In the genomic region with DNA sequence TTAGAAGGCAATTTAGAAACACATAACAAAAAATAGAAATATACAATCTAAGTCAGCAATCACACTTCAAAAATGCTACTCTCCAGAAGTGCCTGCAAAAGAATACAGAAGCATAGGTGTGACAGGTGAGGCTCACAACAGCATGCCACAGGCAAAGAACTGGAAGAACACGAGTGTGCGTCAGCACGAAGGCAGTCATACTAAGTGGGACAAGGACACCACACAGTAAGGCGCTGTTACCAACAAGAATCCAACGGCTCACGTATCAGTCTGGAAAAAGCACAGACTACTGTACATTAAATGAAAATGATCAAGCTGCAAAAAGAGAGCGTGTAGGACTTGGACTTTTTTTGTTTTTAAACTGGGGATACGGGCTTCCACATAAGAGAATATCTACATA, we compare ENCODE assay signal across 11 cellular contexts. TPM values are rescaled to one million over a fixed set of nuclear protein-coding genes. Genes with fewer than 3 reads are reported as not detected.
A peak's percentile ranks its signal among the peaks of the same experiment; 100 is the strongest.
DNase-seq lines count a peak whose midpoint lies in the region; ATAC-seq and TF ChIP-seq lines count a peak whose summit lies in the region.
"Had no signal": no experiment of that assay in that cellular context is flagged by ENCODE, and none has a peak within 500 bp of the region (broad histone marks: within the 10 kb centered on the region; RNA-seq: fewer than 3 reads in every experiment).

No MANE protein-coding gene starts in this region.

- POLR2A ChIA-PET in CD4-positive, alpha-beta T cell (lab: Charles Lee), result interaction anchor here (0.8 kb wide), 1 partner anchor 195 kb away, joined by 3 read pairs; a partner anchor contains a TSS
- POLR2A ChIA-PET in naive thymus-derived CD8-positive, alpha-beta T cell (lab: Charles Lee), result interaction anchor here (5.1 kb wide), 1 partner anchor 18 kb away, joined by 31 read pairs; a partner anchor contains a TSS

- peaks cover 0 to 13% (median 4%) of the 10 kb centered on the region in 11 experiments; a peak in 4 of 22 replicates for H3K9me3 ChIP-seq in BLaER1 treated with 17β-estradiol and CSF1 and Interleukin-3, amounts not matched to agents 10 nM and 100 nM (replicated peaks in 1 of 11)
- H3K9me3 ChIP-seq in CD4-positive, alpha-beta T cell (ENCODE audit: control insufficient read depth, low read length), result no peaks in the 10 kb centered on the region
- H3K9me3 ChIP-seq in gastrocnemius medialis (no peaks in the 10 kb centered on the region), left lung (no peaks in the 10 kb centered on the region)
- H3K9me3 ChIP-seq: A549, BE2C, HAP-1 had no signal

- no peak for ATAC-seq in CD4-positive, alpha-beta T cell (ENCODE audit: poor library complexity)
- ATAC-seq in naive thymus-derived CD8-positive, alpha-beta T cell, result no peak
- ATAC-seq in gastrocnemius medialis (peak; percentile 65 to 73), left lung (no peak)
- ATAC-seq: A549 had no signal

- H3K9ac ChIP-seq in BLaER1 treated with 17β-estradiol and CSF1 and Interleukin-3, amounts not matched to agents 10 nM and 100 nM, result no peak overlapping the region

- peaks cover 19 to 75% (median 57%) of the 10 kb centered on the region in 10 experiments for H3K4me1 ChIP-seq in BLaER1 treated with 17β-estradiol and CSF1 and Interleukin-3, amounts not matched to agents 10 nM and 100 nM
- H3K4me1 ChIP-seq in gastrocnemius medialis (peaks cover 32 to 37% of the 10 kb centered on the region in 2 donors), left lung (peaks cover 0 to 5% of the 10 kb centered on the region in 2 donors)
- H3K4me1 ChIP-seq: BE2C, HAP-1 had no signal

- no peak overlapping the region for H3K4me3 ChIP-seq in BLaER1 treated with 17β-estradiol and CSF1 and Interleukin-3, amounts not matched to agents 10 nM and 100 nM
- no peak overlapping the region for H3K4me3 ChIP-seq in gastrocnemius medialis
- no peak overlapping the region for H3K4me3 ChIP-seq in left lung
- H3K4me3 ChIP-seq: A549, HAP-1 had no signal

- in situ Hi-C loops in gastrocnemius medialis (cut with MboI; ENCODE audit: low sequenced_read_pairs in 4 of 4), result no loop called here

- no peaks in the 10 kb centered on the region for H3K9me3 Mint-ChIP-seq in CD4-positive, alpha-beta T cell
- H3K9me3 Mint-ChIP-seq in naive thymus-derived CD8-positive, alpha-beta T cell, result no peaks in the 10 kb centered on the region

- intact Hi-C loops in CD4-positive, alpha-beta T cell (cut with DNase I, micrococcal nuclease), result no loop called here
- intact Hi-C loops in gastrocnemius medialis (cut with DNase I; ENCODE audit: low total_unique reads) (no loop called here), left lung (cut with DNase I) (no loop called here)

- H3K27me3 ChIP-seq in BLaER1 treated with 17β-estradiol and CSF1 and Interleukin-3, amounts not matched to agents 10 nM and 100 nM, result no peaks in the 10 kb centered on the region
- no peaks in the 10 kb centered on the region for H3K27me3 ChIP-seq in CD4-positive, alpha-beta T cell (ENCODE audit: control insufficient read depth, insufficient read depth, low read length)
- no peaks in the 10 kb centered on the region for H3K27me3 ChIP-seq in gastrocnemius medialis
- H3K27me3 ChIP-seq in left lung, result no peaks in the 10 kb centered on the region
- H3K27me3 ChIP-seq: BE2C had no signal

- DNase-seq in CD4-positive, alpha-beta T cell, result no peak
- DNase-seq in naive thymus-derived CD8-positive, alpha-beta T cell, result no peak
- DNase-seq in gastrocnemius medialis (no peak), NK-92 (lab: John Stamatoyannopoulos, UW; ENCODE audit: unreplicated experiment) (no peak), left lung (no peak)
- DNase-seq: BE2C, Calu3, DMS 273 treated with DMSO at 0.1 percent for 48 hours had no signal

- peaks cover 0 to 31% (median 19%) of the 10 kb centered on the region in 11 experiments; a peak in 17 of 22 replicates for H3K36me3 ChIP-seq in BLaER1 treated with 17β-estradiol and CSF1 and Interleukin-3, amounts not matched to agents 10 nM and 100 nM
- H3K36me3 ChIP-seq in gastrocnemius medialis (no peaks in the 10 kb centered on the region), left lung (no peaks in the 10 kb centered on the region)
- H3K36me3 ChIP-seq: BE2C had no signal

- no peak overlapping the region for H3K27ac ChIP-seq in BLaER1 treated with 17β-estradiol and CSF1 and Interleukin-3, amounts not matched to agents 10 nM and 100 nM
- no peak overlapping the region for H3K27ac ChIP-seq in CD4-positive, alpha-beta T cell (ENCODE audit: low read depth, low read length)
- H3K27ac ChIP-seq in gastrocnemius medialis (peak overlapping the region in 1 of 4 donors; percentile 51), left lung (no peak overlapping the region)
- H3K27ac ChIP-seq: A549 had no signal

- H3K4me1 Mint-ChIP-seq in CD4-positive, alpha-beta T cell (ENCODE audit: low read depth), result peaks cover 65% of the 10 kb centered on the region
- peaks cover 35 to 69% (median 57%) of the 10 kb centered on the region in 4 donors for H3K4me1 Mint-ChIP-seq in naive thymus-derived CD8-positive, alpha-beta T cell

- peak overlapping the region; percentile 20 for H3K4me3 Mint-ChIP-seq in CD4-positive, alpha-beta T cell
- no peak overlapping the region for H3K4me3 Mint-ChIP-seq in naive thymus-derived CD8-positive, alpha-beta T cell

- TF ChIP-seq CTCF in CD4-positive, alpha-beta T cell (IDR thresholded peaks at IDR 0.05), result no peak
- TF ChIP-seq CTCF in gastrocnemius medialis (IDR thresholded peaks at IDR 0.05 in 4 of 5, conservative IDR thresholded peaks at IDR 0.05 in 1 of 5) (no peak), left lung (IDR thresholded peaks at IDR 0.05) (no peak)

- CTCF ChIA-PET in CD4-positive, alpha-beta T cell (lab: Charles Lee), result no interaction called here

- H4K20me1 ChIP-seq in BLaER1 treated with 17β-estradiol and CSF1 and Interleukin-3, amounts not matched to agents 10 nM and 100 nM, result peaks cover 38 to 100% (median 99%) of the 10 kb centered on the region in 11 experiments

- no peak for TF ChIP-seq POLR2A in gastrocnemius medialis (IDR thresholded peaks at IDR 0.05)

- no peaks in the 10 kb centered on the region for H3K27me3 Mint-ChIP-seq in CD4-positive, alpha-beta T cell
- H3K27me3 Mint-ChIP-seq in naive thymus-derived CD8-positive, alpha-beta T cell, result no peaks in the 10 kb centered on the region

- peak overlapping the region; percentile 38 for H3K27ac Mint-ChIP-seq in CD4-positive, alpha-beta T cell
- peak overlapping the region in 6 of 10 donors; percentile 15 to 92 (median 42) for H3K27ac Mint-ChIP-seq in naive thymus-derived CD8-positive, alpha-beta T cell

- peak overlapping the region; percentile 2 to 79 (median 39); a peak in 16 of 22 replicates for H3K4me2 ChIP-seq in BLaER1 treated with 17β-estradiol and CSF1 and Interleukin-3, amounts not matched to agents 10 nM and 100 nM
- H3K4me2 ChIP-seq: A549 had no signal

- H3K36me3 Mint-ChIP-seq in CD4-positive, alpha-beta T cell (ENCODE audit: low read depth), result peaks cover 21% of the 10 kb centered on the region
- peaks cover 0 to 14% (median 0%) of the 10 kb centered on the region in 3 donors for H3K36me3 Mint-ChIP-seq in naive thymus-derived CD8-positive, alpha-beta T cell

RNA-seq across cellular contexts. Expression of a gene that starts 18.7 kb away (rescaled TPM):
- total RNA-seq in CD4-positive, alpha-beta T cell, result 10 to 100 TPM; 82.0 to 97.9 TPM
- 100 to 1,000 TPM; 133 to 148 TPM for total RNA-seq in naive thymus-derived CD8-positive, alpha-beta T cell
- polyA plus RNA-seq in naive thymus-derived CD8-positive, alpha-beta T cell, result 10 to 100 TPM; 32.2 to 71.1 (median 45.7) TPM
- total RNA-seq in gastrocnemius medialis (100 to 1,000 TPM; 383 to 486 (median 444) TPM), left lung (100 to 1,000 TPM; 559 to 567 TPM)

RNA-seq across cellular contexts. Expression of a gene that starts 19.0 kb away (rescaled TPM):
- 100 to 1,000 TPM; 189 to 196 TPM for total RNA-seq in CD4-positive, alpha-beta T cell
- total RNA-seq in naive thymus-derived CD8-positive, alpha-beta T cell, result 100 to 1,000 TPM; 303 to 309 TPM
- 100 to 1,000 TPM; 143 to 182 (median 144) TPM for polyA plus RNA-seq in naive thymus-derived CD8-positive, alpha-beta T cell
- total RNA-seq in gastrocnemius medialis (100 to 1,000 TPM in 2 of 4 donors, 10 to 100 TPM in 2; 81.3 to 130 (median 99.3) TPM), left lung (100 to 1,000 TPM; 320 to 344 TPM)

RNA-seq across cellular contexts. Expression of a gene that starts 59.3 kb away (rescaled TPM):
- total RNA-seq in CD4-positive, alpha-beta T cell, result 10 to 100 TPM; 17.2 to 18.3 TPM
- total RNA-seq in naive thymus-derived CD8-positive, alpha-beta T cell, result 10 to 100 TPM; 20.1 to 22.9 TPM
- polyA plus RNA-seq in naive thymus-derived CD8-positive, alpha-beta T cell, result 1 to 10 TPM; 3.4 to 5.8 (median 4.0) TPM
- total RNA-seq in gastrocnemius medialis, result 10 to 100 TPM; 10.7 to 20.1 (median 13.6) TPM
- total RNA-seq in left lung, result 10 to 100 TPM; 32.2 to 37.0 TPM

Comparison
In these comparisons a context has a peak if more than half of its experiments do, and no peak if none do; other contexts are left out.
1. ATAC-seq: peak in gastrocnemius medialis (2 of 2); none in CD4-positive, alpha-beta T cell (single experiment), naive thymus-derived CD8-positive, alpha-beta T cell (0 of 2) and left lung (single experiment).